In genomic region chr21:29053011-29053553, GRCh38 we compare ENCODE assay signal across 20 cellular contexts. TPM values are rescaled to one million over a fixed set of nuclear protein-coding genes. Genes with fewer than 3 reads are reported as not detected.
DNase-seq lines count a peak whose midpoint lies in the region; ATAC-seq and TF ChIP-seq lines count a peak whose summit lies in the region.
"Had no signal": no experiment of that assay in that cellular context is flagged by ENCODE, and none has a peak within 500 bp of the region (broad histone marks: within the 10 kb centered on the region; RNA-seq: fewer than 3 reads in every experiment).

No MANE protein-coding gene starts in this region.

- peaks cover 29% of the 10 kb centered on the region for H3K36me3 Mint-ChIP-seq in activated naive CD4-positive, alpha-beta T cell treated with anti-CD3 and anti-CD28 coated beads for 36 hours (ENCODE audit: low read depth)
- peaks cover 11% of the 10 kb centered on the region for H3K36me3 Mint-ChIP-seq in chondrocyte (ENCODE audit: low read depth)

- H3K27ac Mint-ChIP-seq in activated naive CD4-positive, alpha-beta T cell treated with anti-CD3 and anti-CD28 coated beads for 36 hours = peak overlapping the region; percentile 14
- no peak overlapping the region for H3K27ac Mint-ChIP-seq in chondrocyte (ENCODE audit: unreplicated experiment)
- H3K27ac Mint-ChIP-seq: activated naive CD4-positive, alpha-beta T cell treated with anti-CD3 and anti-CD28 coated beads, Interleukin-2, amount 50 U/mL, for 72 hours; endodermal cell; mesothelial cell of epicardium had no signal

- no peak for ATAC-seq in thoracic aorta (ENCODE audit: insufficient number of reproducible peaks, low FRiP score, low read depth)
- ATAC-seq: activated naive CD4-positive, alpha-beta T cell treated with anti-CD3 and anti-CD28 coated beads, Interleukin-2, amount 50 U/mL, for 72 hours had no signal

- H3K27ac ChIP-seq in thoracic aorta = peak overlapping the region; percentile 63 to 81
- H3K27ac ChIP-seq: right atrium auricular region, suprapubic skin had no signal

- H3K9me3 Mint-ChIP-seq in activated naive CD4-positive, alpha-beta T cell treated with anti-CD3 and anti-CD28 coated beads for 36 hours = no peaks in the 10 kb centered on the region
- H3K9me3 Mint-ChIP-seq in chondrocyte (ENCODE audit: low read depth) = no peaks in the 10 kb centered on the region
- H3K9me3 Mint-ChIP-seq: activated naive CD4-positive, alpha-beta T cell treated with anti-CD3 and anti-CD28 coated beads, Interleukin-2, amount 50 U/mL, for 72 hours; endodermal cell; mesothelial cell of epicardium had no signal

- H3K27me3 Mint-ChIP-seq in activated naive CD4-positive, alpha-beta T cell treated with anti-CD3 and anti-CD28 coated beads for 36 hours (ENCODE audit: low read depth) = no peaks in the 10 kb centered on the region
- H3K27me3 Mint-ChIP-seq in chondrocyte (ENCODE audit: low read depth) = no peaks in the 10 kb centered on the region

- no peak for DNase-seq in activated naive CD4-positive, alpha-beta T cell treated with anti-CD3 and anti-CD28 coated beads for 36 hours
- no peak for DNase-seq in activated naive CD4-positive, alpha-beta T cell treated with anti-CD3 and anti-CD28 coated beads, Interleukin-2, amount 50 U/mL, for 16 hours
- DNase-seq in NCI-H187 treated with DMSO at 0.1 percent for 48 hours (lab: John Stamatoyannopoulos, UW) (peak; percentile 9), cerebellar cortex (ENCODE audit: low spot score) (peak; percentile 47), thoracic aorta (ENCODE audit: low spot score) (no peak), T-helper 1 cell (no peak), AG08396 (ENCODE audit: low spot score) (no peak), chondrocyte (ENCODE audit: low spot score) (no peak)
- DNase-seq: activated CD4-positive, alpha-beta T cell treated with anti-CD3 and anti-CD28 coated beads for 1 hour; activated T-cell treated with anti-CD3 and anti-CD28 coated beads for 4 hours; Calu3; central memory CD4-positive, alpha-beta T cell; endodermal cell; hypothalamus; kidney glomerular epithelial cell; stimulated activated CD4-positive, alpha-beta T cell treated with anti-CD3 and anti-CD28 coated beads, Interleukin-1b, Interleukin-23, amount 100 ng/mL, for 48 hours had no signal

- H3K36me3 ChIP-seq in thoracic aorta = peaks cover 27% of the 10 kb centered on the region

- TF ChIP-seq CTCF in thoracic aorta (IDR thresholded peaks at IDR 0.05) = no peak
- TF ChIP-seq CTCF in chondrocyte (IDR thresholded peaks at IDR 0.05) = no peak

- H3K4me1 Mint-ChIP-seq in activated naive CD4-positive, alpha-beta T cell treated with anti-CD3 and anti-CD28 coated beads for 36 hours (ENCODE audit: low read depth) = no peaks in the 10 kb centered on the region
- H3K4me1 Mint-ChIP-seq in chondrocyte (ENCODE audit: low read depth) = no peaks in the 10 kb centered on the region
- H3K4me1 Mint-ChIP-seq: endodermal cell, mesothelial cell of epicardium had no signal

- H3K27me3 ChIP-seq in thoracic aorta (replicated peaks; ENCODE audit: insufficient read depth) = no peaks in the 10 kb centered on the region
- H3K27me3 ChIP-seq: right atrium auricular region, suprapubic skin had no signal

- H3K4me3 ChIP-seq in thoracic aorta = no peak overlapping the region
- H3K4me3 ChIP-seq: right atrium auricular region, suprapubic skin had no signal

- CTCF ChIA-PET in activated naive CD4-positive, alpha-beta T cell treated with anti-CD3 and anti-CD28 coated beads for 36 hours (lab: Charles Lee) = no interaction called here

- no peaks in the 10 kb centered on the region for H3K9me3 ChIP-seq in thoracic aorta
- H3K9me3 ChIP-seq: right atrium auricular region, suprapubic skin had no signal

- intact Hi-C loops in activated naive CD4-positive, alpha-beta T cell treated with anti-CD3 and anti-CD28 coated beads for 36 hours (cut with micrococcal nuclease) = loop anchor here (2.0 kb wide), 1 partner anchor 14 kb away; no protein-coding TSS in a partner anchor

- no peak overlapping the region for H3K4me3 Mint-ChIP-seq in activated naive CD4-positive, alpha-beta T cell treated with anti-CD3 and anti-CD28 coated beads for 36 hours
- no peak overlapping the region for H3K4me3 Mint-ChIP-seq in chondrocyte (ENCODE audit: unreplicated experiment)
- H3K4me3 Mint-ChIP-seq: endodermal cell, mesothelial cell of epicardium had no signal

- H3K4me1 ChIP-seq in thoracic aorta (ENCODE audit: control insufficient read depth in 1 of 2, low read depth in 2 of 2) = peaks cover 8 to 13% of the 10 kb centered on the region in 2 donors
- H3K4me1 ChIP-seq: right atrium auricular region, suprapubic skin had no signal

RNA-seq across cellular contexts. Expression of gene CCT8, which starts 20.4 kb away (rescaled TPM):
- 100 to 1,000 TPM; 482 to 515 TPM for total RNA-seq in activated naive CD4-positive, alpha-beta T cell treated with anti-CD3 and anti-CD28 coated beads for 36 hours
- total RNA-seq in thoracic aorta (100 to 1,000 TPM in 1 of 2 donors, 10 to 100 TPM in 1; 76.9 to 110 TPM), chondrocyte (126 to 132 TPM (median 127 TPM) in 3 replicates)

RNA-seq across cellular contexts. Expression of gene USP16, which starts 28.6 kb away (rescaled TPM):
- total RNA-seq in activated naive CD4-positive, alpha-beta T cell treated with anti-CD3 and anti-CD28 coated beads for 36 hours = 10 to 100 TPM; 36.1 to 36.7 TPM
- total RNA-seq in thoracic aorta (10 to 100 TPM; 34.5 to 38.9 TPM), chondrocyte (20.9 to 27.0 TPM (median 22.5 TPM) in 3 replicates)

RNA-seq across cellular contexts. Expression of gene RWDD2B, which starts 33.9 kb away (rescaled TPM):
- 10 to 100 TPM; 14.1 to 14.6 TPM for total RNA-seq in activated naive CD4-positive, alpha-beta T cell treated with anti-CD3 and anti-CD28 coated beads for 36 hours
- total RNA-seq in thoracic aorta (10 to 100 TPM; 11.4 to 17.6 TPM), chondrocyte (8.8 to 11.0 TPM (median 10.7 TPM) in 3 replicates)

Comparison
In these comparisons a context has a peak if more than half of its experiments do, and no peak if none do; other contexts are left out.
1. DNase-seq: peak in NCI-H187 treated with DMSO at 0.1 percent for 48 hours (single experiment) and cerebellar cortex (single experiment); none in activated naive CD4-positive, alpha-beta T cell treated with anti-CD3 and anti-CD28 coated beads for 36 hours (single experiment), activated naive CD4-positive, alpha-beta T cell treated with anti-CD3 and anti-CD28 coated beads, Interleukin-2, amount 50 U/mL, for 16 hours (single experiment), thoracic aorta (single experiment), T-helper 1 cell (0 of 5), AG08396 (single experiment) and chondrocyte (single experiment).